ENCODE assay signal across 8 cellular contexts in genomic region chr16:29806641-29807425, GRCh38. TPM values are rescaled to one million over a fixed set of nuclear protein-coding genes. Genes with fewer than 3 reads are reported as not detected.
DNase-seq lines count a peak whose midpoint lies in the region; ATAC-seq, FAIRE-seq and TF ChIP-seq lines count a peak whose summit lies in the region.
"Had no signal": no experiment of that assay in that cellular context is flagged by ENCODE, and none has a peak within 500 bp of the region (broad histone marks: within the 10 kb centered on the region; RNA-seq: fewer than 3 reads in every experiment).

No MANE protein-coding gene starts in this region.

- TF ChIP-seq EP300 in HepG2 (IDR thresholded peaks at IDR 0.05; ENCODE audit: low read depth in 2 of 2, low read length in 2 of 2) (no peak), HepG2 (CRISPR knock-in tag; IDR thresholded peaks at IDR 0.05; ENCODE audit: borderline replicate concordance) (peak; percentile 20; the same call in 1 of the 2 replicates)

- peak overlapping the region; percentile 71 for H3K4me3 ChIP-seq in GM12865 (ENCODE audit: low read depth, low read length)
- peak overlapping the region; percentile 97 for H3K4me3 ChIP-seq in Loucy (ENCODE audit: low read length, poor library complexity, severe bottlenecking)
- peak overlapping the region; percentile 63 to 84 (median 83) for H3K4me3 ChIP-seq in breast epithelium
- H3K4me3 ChIP-seq in HepG2 (replicated peaks in 1 of 3; ENCODE audit: insufficient read depth in 1 of 3, low read depth in 2 of 3, low read length in 3 of 3) = peak overlapping the region; percentile 68 to 85 (median 77)

- intact Hi-C loops in breast epithelium (cut with DNase I; ENCODE audit: low total_unique reads) = loop anchor here (10.0 kb wide), 1 partner anchor 58 kb away; the partner anchor contains the start of gene CDIPT
- intact Hi-C loops in HepG2 (cut with micrococcal nuclease; ENCODE audit: unreplicated experiment) = no loop called here

- peak overlapping the region; percentile 89 to 99 for H3K27ac ChIP-seq in breast epithelium
- H3K27ac ChIP-seq in HepG2 (ENCODE audit: extremely low read length, insufficient read depth, low read length) = peak overlapping the region; percentile 90

- H3K79me2 ChIP-seq in Loucy (ENCODE audit: insufficient read depth, low read length) = peaks cover 49% of the 10 kb centered on the region
- H3K79me2 ChIP-seq in HepG2 (ENCODE audit: insufficient read depth, low read length) = peaks cover 22% of the 10 kb centered on the region

- H3K4me1 ChIP-seq in Loucy (ENCODE audit: insufficient read depth, low read length, poor library complexity, severe bottlenecking) (peaks cover 37% of the 10 kb centered on the region), breast epithelium (peaks cover 8 to 31% of the 10 kb centered on the region in 2 donors), HepG2 (ENCODE audit: insufficient read depth, low read length) (peaks cover 60% of the 10 kb centered on the region)

- H3K4me2 ChIP-seq in Loucy (ENCODE audit: low read depth, low read length, poor library complexity, severe bottlenecking) (peak overlapping the region; percentile 97), HepG2 (ENCODE audit: low read depth, low read length) (peak overlapping the region; percentile 88)

- no peaks in the 10 kb centered on the region for H3K9me3 ChIP-seq in Loucy (ENCODE audit: insufficient read depth, low read depth, low read length)
- H3K9me3 ChIP-seq in breast epithelium = no peaks in the 10 kb centered on the region
- H3K9me3 ChIP-seq in HepG2 (ENCODE audit: low read length) = no peaks in the 10 kb centered on the region

- TF ChIP-seq CTCF in GM12865 (IDR thresholded peaks at IDR 0.05; ENCODE audit: insufficient read depth, low read depth, low read length, missing control alignments) (no peak), Loucy (conservative IDR thresholded peaks at IDR 0.05; ENCODE audit: low read length) (no peak), breast epithelium (IDR thresholded peaks at IDR 0.05) (no peak), HepG2 (CRISPR knock-in tag; IDR thresholded peaks at IDR 0.05) (no peak)

- peaks cover 59% of the 10 kb centered on the region for H3K36me3 ChIP-seq in Loucy (ENCODE audit: insufficient read depth, low read length)
- no peaks in the 10 kb centered on the region for H3K36me3 ChIP-seq in breast epithelium
- H3K36me3 ChIP-seq in HepG2 (replicated peaks in 1 of 2; ENCODE audit: control insufficient read depth in 1 of 2, insufficient read depth in 2 of 2, low read length in 2 of 2) = peaks cover 10 to 46% of the 10 kb centered on the region in 2 experiments

- TF ChIP-seq RAD21 in HepG2 (CRISPR knock-in tag; IDR thresholded peaks at IDR 0.05) = peak; percentile 56

- H2AFZ ChIP-seq in Loucy (ENCODE audit: low read length) = no peak overlapping the region
- H2AFZ ChIP-seq in HepG2 (ENCODE audit: low read length) = no peak overlapping the region

- POLR2A ChIA-PET in HepG2 (lab: Yijun Ruan, JAX) = interaction anchor here (0.6 to 3.7 kb wide), 27 partner anchors 10 to 259 kb away, joined by 3 to 80 read pairs (median 4); partner anchors contain the start of genes ALDOA, ASPHD1, CDIPT and KIF22

- in situ Hi-C loops in HepG2 (cut with HindIII; ENCODE audit: extremely low pct_ligation_motif_present, low pct_unique_long_range_greater_than_20kb) = loop anchor here (25.0 kb wide), 1 partner anchor 855 kb away; the partner anchor contains the start of genes FBRS and PRR14

- no peaks in the 10 kb centered on the region for H3K27me3 ChIP-seq in Loucy (ENCODE audit: insufficient read depth, low read length, poor library complexity, severe bottlenecking)
- H3K27me3 ChIP-seq in breast epithelium = no peaks in the 10 kb centered on the region
- no peaks in the 10 kb centered on the region for H3K27me3 ChIP-seq in HepG2 (ENCODE audit: control insufficient read depth in 1 of 2, insufficient read depth in 2 of 2, low read length in 2 of 2)

- H3K9ac ChIP-seq in Loucy (ENCODE audit: low read depth, low read length, poor library complexity, severe bottlenecking) (peak overlapping the region; percentile 89), HepG2 (ENCODE audit: insufficient read depth, low read depth, low read length) (peak overlapping the region; percentile 85)

- DNase-seq in GM12865 (ENCODE audit: low read depth) = peak; percentile 80
- peak; percentile 77 for DNase-seq in SW480 (ENCODE audit: low spot score)
- DNase-seq in breast epithelium (ENCODE audit: low spot score in 2 of 2) = no peak
- peak; percentile 76 for DNase-seq in HepG2 (ENCODE audit: low spot score)
- peak; percentile 78 for DNase-seq in stimulated activated naive CD8-positive, alpha-beta T cell treated with anti-CD3 and anti-CD28 coated beads, Interleukin-15, Interleukin-2, amounts not matched to agents 100 U/mL and 50 U/mL, for 24 hours

- no peak for ATAC-seq in HepG2
- ATAC-seq in stimulated activated naive CD8-positive, alpha-beta T cell treated with anti-CD3 and anti-CD28 coated beads, Interleukin-15, Interleukin-2, amounts not matched to agents 100 U/mL and 50 U/mL, for 24 hours = peak; percentile 5
- ATAC-seq in HG03521 (IDR thresholded peaks at IDR 0.05; ENCODE audit: unreplicated experiment) = no peak

- H3F3A ChIP-seq in Loucy (ENCODE audit: low read depth) = peaks cover 13% of the 10 kb centered on the region

- TF ChIP-seq POLR2A in breast epithelium (IDR thresholded peaks at IDR 0.05) (no peak), HepG2 (IDR thresholded peaks at IDR 0.05; ENCODE audit: insufficient read depth in 1 of 2, low read depth in 2 of 2, low read length in 2 of 2) (peak in 1 of 2 experiments; percentile 58; a peak in 1 of 4 replicates)

- no peak for FAIRE-seq in HepG2 (lab: Jason Lieb, UNC)
- FAIRE-seq: endometrium had no signal

- no peaks in the 10 kb centered on the region for H3K9me2 ChIP-seq in Loucy (replicated peaks; ENCODE audit: low read depth, low read length)

- BruUV-seq in HepG2 (replicated peaks; lab: Mats Ljungman, UMichigan) = no TSS peak

- H4K20me1 ChIP-seq in Loucy (ENCODE audit: insufficient read depth, low read length, poor library complexity, severe bottlenecking) (peaks cover 35% of the 10 kb centered on the region), HepG2 (ENCODE audit: insufficient read depth, low read length) (peaks cover 23% of the 10 kb centered on the region; the same call in 1 of the 2 replicates)

- WGBS in HepG2 (ENCODE audit: low lambda C conversion rate) = under 1% methylated on average over 44 of the region's 99 CpGs

- CTCF ChIA-PET in HepG2 (lab: Yijun Ruan, JAX; ENCODE audit: low intra/inter-chr PET ratio, low total read pairs) = interaction anchor here (1.8 kb wide), 1 partner anchor 42 kb away, joined by 5 read pairs; no protein-coding TSS in a partner anchor

RNA-seq across cellular contexts. Expression of gene MAZ, which starts 0.5 kb away (rescaled TPM):
- total RNA-seq in breast epithelium (10 to 100 TPM; 49.3 to 61.9 (median 60.0) TPM), HepG2 (2016; rRNA removed; fragmentation: Illumina TruSeq; extraction: Trizol) (229 and 277 TPM in 2 replicates)
- total RNA-seq in HepG2 (2016; cell fraction: cytosol; rRNA removed; fragmentation: Illumina TruSeq; extraction: Trizol; ENCODE audit: low read depth) = 423 and 431 TPM in 2 replicates
- total RNA-seq in HepG2 (2016; cell fraction: insoluble cytoplasmic fraction; rRNA removed; fragmentation: Illumina TruSeq; extraction: Trizol) = 196 and 286 TPM in 2 replicates
- 825 and 837 TPM in 2 replicates for total RNA-seq in HepG2 (2016; cell fraction: membrane; rRNA removed; fragmentation: Illumina TruSeq; extraction: Trizol)
- total RNA-seq in HepG2 (2016; cell fraction: nucleus; rRNA removed; fragmentation: Illumina TruSeq; extraction: Trizol) = 134 and 167 TPM in 2 replicates
- polyA plus RNA-seq in HepG2 (2011; rRNA removed) = 203 and 255 TPM in 2 replicates
- polyA plus RNA-seq in HepG2 (2011; cell fraction: cytosol; rRNA removed) = 164 and 235 TPM in 2 replicates
- 242 and 334 TPM in 2 replicates for polyA plus RNA-seq in HepG2 (2011; cell fraction: nucleus; rRNA removed)
- 301 and 452 TPM in 2 replicates for polyA plus RNA-seq in HepG2 (2012)
- polyA plus RNA-seq in HepG2 (2016; cell fraction: cytosol; fragmentation: Illumina TruSeq; extraction: Trizol; ENCODE audit: low read depth) = 608 and 677 TPM in 2 replicates
- 287 and 420 TPM in 2 replicates for polyA plus RNA-seq in HepG2 (2016; cell fraction: insoluble cytoplasmic fraction; fragmentation: Illumina TruSeq; extraction: Trizol; ENCODE audit: low read depth)
- 1,001 and 1,210 TPM in 2 replicates for polyA plus RNA-seq in HepG2 (2016; cell fraction: membrane; fragmentation: Illumina TruSeq; extraction: Trizol; ENCODE audit: low read depth)
- polyA plus RNA-seq in HepG2 (2016; cell fraction: nucleus; fragmentation: Illumina TruSeq; extraction: Trizol; ENCODE audit: insufficient read depth, low read depth) = 330 and 379 TPM in 2 replicates
- 512 and 628 TPM in 2 replicates for polyA minus RNA-seq in HepG2 (2011; rRNA and poly(A)+ RNA removed; ENCODE audit: low replicate concordance)
- polyA minus RNA-seq in HepG2 (2011; cell fraction: cytosol; rRNA and poly(A)+ RNA removed) = 217 and 237 TPM in 2 replicates
- 59.9 and 60.5 TPM in 2 replicates for polyA minus RNA-seq in HepG2 (2011; cell fraction: nucleus; rRNA and poly(A)+ RNA removed)

RNA-seq across cellular contexts. Expression of gene PRRT2, which starts 5.2 kb away (rescaled TPM):
- total RNA-seq in breast epithelium (1 to 10 TPM; 2.9 to 3.9 (median 3.5) TPM), HepG2 (2016; rRNA removed; fragmentation: Illumina TruSeq; extraction: Trizol) (0.11 and 0.51 TPM in 2 replicates)
- total RNA-seq in HepG2 (2016; cell fraction: cytosol; rRNA removed; fragmentation: Illumina TruSeq; extraction: Trizol; ENCODE audit: low read depth) = not detected in 2 replicates
- 0.76 TPM in 1 of 2 replicates, not detected in the other for total RNA-seq in HepG2 (2016; cell fraction: insoluble cytoplasmic fraction; rRNA removed; fragmentation: Illumina TruSeq; extraction: Trizol)
- 0.28 TPM in 1 of 2 replicates, not detected in the other for total RNA-seq in HepG2 (2016; cell fraction: membrane; rRNA removed; fragmentation: Illumina TruSeq; extraction: Trizol)
- 1.1 and 1.4 TPM in 2 replicates for total RNA-seq in HepG2 (2016; cell fraction: nucleus; rRNA removed; fragmentation: Illumina TruSeq; extraction: Trizol)
- 1.1 and 1.8 TPM in 2 replicates for polyA plus RNA-seq in HepG2 (2011; rRNA removed)
- polyA plus RNA-seq in HepG2 (2011; cell fraction: cytosol; rRNA removed) = 0.31 and 0.38 TPM in 2 replicates
- polyA plus RNA-seq in HepG2 (2011; cell fraction: nucleus; rRNA removed) = 16.2 and 16.5 TPM in 2 replicates
- 1.6 and 1.7 TPM in 2 replicates for polyA plus RNA-seq in HepG2 (2012)
- polyA plus RNA-seq in HepG2 (2016; cell fraction: cytosol; fragmentation: Illumina TruSeq; extraction: Trizol; ENCODE audit: low read depth) = 0.08 TPM in 1 of 2 replicates, not detected in the other
- polyA plus RNA-seq in HepG2 (2016; cell fraction: insoluble cytoplasmic fraction; fragmentation: Illumina TruSeq; extraction: Trizol; ENCODE audit: low read depth) = 0.11 and 0.41 TPM in 2 replicates
- 0.07 and 0.15 TPM in 2 replicates for polyA plus RNA-seq in HepG2 (2016; cell fraction: membrane; fragmentation: Illumina TruSeq; extraction: Trizol; ENCODE audit: low read depth)
- polyA plus RNA-seq in HepG2 (2016; cell fraction: nucleus; fragmentation: Illumina TruSeq; extraction: Trizol; ENCODE audit: insufficient read depth, low read depth) = 3.5 and 3.7 TPM in 2 replicates
- polyA minus RNA-seq in HepG2 (2011; rRNA and poly(A)+ RNA removed; ENCODE audit: low replicate concordance) = 0.07 and 0.56 TPM in 2 replicates
- not detected in 2 replicates for polyA minus RNA-seq in HepG2 (2011; cell fraction: cytosol; rRNA and poly(A)+ RNA removed)
- 1.5 and 2.4 TPM in 2 replicates for polyA minus RNA-seq in HepG2 (2011; cell fraction: nucleus; rRNA and poly(A)+ RNA removed)

RNA-seq across cellular contexts. Expression of gene PAGR1, which starts 9.1 kb away (rescaled TPM):
- total RNA-seq in breast epithelium (10 to 100 TPM; 26.6 to 40.5 (median 29.8) TPM), HepG2 (2016; rRNA removed; fragmentation: Illumina TruSeq; extraction: Trizol) (66.4 and 74.5 TPM in 2 replicates)
- total RNA-seq in HepG2 (2016; cell fraction: cytosol; rRNA removed; fragmentation: Illumina TruSeq; extraction: Trizol; ENCODE audit: low read depth) = 27.0 and 29.8 TPM in 2 replicates
- total RNA-seq in HepG2 (2016; cell fraction: insoluble cytoplasmic fraction; rRNA removed; fragmentation: Illumina TruSeq; extraction: Trizol) = 66.8 and 70.4 TPM in 2 replicates
- total RNA-seq in HepG2 (2016; cell fraction: membrane; rRNA removed; fragmentation: Illumina TruSeq; extraction: Trizol) = 60.2 and 69.2 TPM in 2 replicates
- total RNA-seq in HepG2 (2016; cell fraction: nucleus; rRNA removed; fragmentation: Illumina TruSeq; extraction: Trizol) = 26.7 and 29.3 TPM in 2 replicates
- 9.8 and 9.9 TPM in 2 replicates for polyA plus RNA-seq in HepG2 (2011; rRNA removed)
- polyA plus RNA-seq in HepG2 (2011; cell fraction: cytosol; rRNA removed) = 8.4 and 11.4 TPM in 2 replicates
- 21.8 and 24.6 TPM in 2 replicates for polyA plus RNA-seq in HepG2 (2011; cell fraction: nucleus; rRNA removed)
- polyA plus RNA-seq in HepG2 (2012) = 18.6 and 19.8 TPM in 2 replicates
- 35.6 and 42.4 TPM in 2 replicates for polyA plus RNA-seq in HepG2 (2016; cell fraction: cytosol; fragmentation: Illumina TruSeq; extraction: Trizol; ENCODE audit: low read depth)
- polyA plus RNA-seq in HepG2 (2016; cell fraction: insoluble cytoplasmic fraction; fragmentation: Illumina TruSeq; extraction: Trizol; ENCODE audit: low read depth) = 77.4 and 82.7 TPM in 2 replicates
- polyA plus RNA-seq in HepG2 (2016; cell fraction: membrane; fragmentation: Illumina TruSeq; extraction: Trizol; ENCODE audit: low read depth) = 57.3 and 67.2 TPM in 2 replicates
- polyA plus RNA-seq in HepG2 (2016; cell fraction: nucleus; fragmentation: Illumina TruSeq; extraction: Trizol; ENCODE audit: insufficient read depth, low read depth) = 45.2 and 52.8 TPM in 2 replicates
- polyA minus RNA-seq in HepG2 (2011; rRNA and poly(A)+ RNA removed; ENCODE audit: low replicate concordance) = 5.5 and 6.5 TPM in 2 replicates
- polyA minus RNA-seq in HepG2 (2011; cell fraction: cytosol; rRNA and poly(A)+ RNA removed) = 4.8 and 9.2 TPM in 2 replicates
- 15.1 and 19.6 TPM in 2 replicates for polyA minus RNA-seq in HepG2 (2011; cell fraction: nucleus; rRNA and poly(A)+ RNA removed)

RNA-seq across cellular contexts. Expression of gene MVP, which starts 13.4 kb away (rescaled TPM):
- total RNA-seq in breast epithelium (100 to 1,000 TPM in 1 of 3 donors, 10 to 100 TPM in 2; 78.1 to 132 (median 99.7) TPM), HepG2 (2016; rRNA removed; fragmentation: Illumina TruSeq; extraction: Trizol) (22.0 and 22.9 TPM in 2 replicates)
- 3.2 and 3.6 TPM in 2 replicates for total RNA-seq in HepG2 (2016; cell fraction: cytosol; rRNA removed; fragmentation: Illumina TruSeq; extraction: Trizol; ENCODE audit: low read depth)
- 15.3 and 24.2 TPM in 2 replicates for total RNA-seq in HepG2 (2016; cell fraction: insoluble cytoplasmic fraction; rRNA removed; fragmentation: Illumina TruSeq; extraction: Trizol)
- 7.2 and 7.3 TPM in 2 replicates for total RNA-seq in HepG2 (2016; cell fraction: membrane; rRNA removed; fragmentation: Illumina TruSeq; extraction: Trizol)
- 15.6 and 17.1 TPM in 2 replicates for total RNA-seq in HepG2 (2016; cell fraction: nucleus; rRNA removed; fragmentation: Illumina TruSeq; extraction: Trizol)
- polyA plus RNA-seq in HepG2 (2011; rRNA removed) = 43.5 and 65.5 TPM in 2 replicates
- polyA plus RNA-seq in HepG2 (2011; cell fraction: cytosol; rRNA removed) = 24.9 and 28.2 TPM in 2 replicates
- 68.9 and 74.4 TPM in 2 replicates for polyA plus RNA-seq in HepG2 (2011; cell fraction: nucleus; rRNA removed)
- 36.4 and 37.1 TPM in 2 replicates for polyA plus RNA-seq in HepG2 (2012)
- 2.1 TPM in 2 replicates for polyA plus RNA-seq in HepG2 (2016; cell fraction: cytosol; fragmentation: Illumina TruSeq; extraction: Trizol; ENCODE audit: low read depth)
- polyA plus RNA-seq in HepG2 (2016; cell fraction: insoluble cytoplasmic fraction; fragmentation: Illumina TruSeq; extraction: Trizol; ENCODE audit: low read depth) = 14.5 and 16.2 TPM in 2 replicates
- polyA plus RNA-seq in HepG2 (2016; cell fraction: membrane; fragmentation: Illumina TruSeq; extraction: Trizol; ENCODE audit: low read depth) = 4.3 and 4.9 TPM in 2 replicates
- polyA plus RNA-seq in HepG2 (2016; cell fraction: nucleus; fragmentation: Illumina TruSeq; extraction: Trizol; ENCODE audit: insufficient read depth, low read depth) = 18.7 and 20.9 TPM in 2 replicates
- polyA minus RNA-seq in HepG2 (2011; rRNA and poly(A)+ RNA removed; ENCODE audit: low replicate concordance) = 233 and 295 TPM in 2 replicates
- polyA minus RNA-seq in HepG2 (2011; cell fraction: cytosol; rRNA and poly(A)+ RNA removed) = 33.9 and 42.5 TPM in 2 replicates
- polyA minus RNA-seq in HepG2 (2011; cell fraction: nucleus; rRNA and poly(A)+ RNA removed) = 41.5 and 62.7 TPM in 2 replicates

RNA-seq across cellular contexts. Expression of gene KIF22, which starts 16.3 kb away (rescaled TPM):
- total RNA-seq in breast epithelium (10 to 100 TPM; 16.3 to 50.2 (median 22.3) TPM), HepG2 (2016; rRNA removed; fragmentation: Illumina TruSeq; extraction: Trizol) (103 and 118 TPM in 2 replicates)
- 18.5 and 19.7 TPM in 2 replicates for total RNA-seq in HepG2 (2016; cell fraction: cytosol; rRNA removed; fragmentation: Illumina TruSeq; extraction: Trizol; ENCODE audit: low read depth)
- 91.9 and 121 TPM in 2 replicates for total RNA-seq in HepG2 (2016; cell fraction: insoluble cytoplasmic fraction; rRNA removed; fragmentation: Illumina TruSeq; extraction: Trizol)
- 25.3 and 25.9 TPM in 2 replicates for total RNA-seq in HepG2 (2016; cell fraction: membrane; rRNA removed; fragmentation: Illumina TruSeq; extraction: Trizol)
- total RNA-seq in HepG2 (2016; cell fraction: nucleus; rRNA removed; fragmentation: Illumina TruSeq; extraction: Trizol) = 125 and 140 TPM in 2 replicates
- polyA plus RNA-seq in HepG2 (2011; rRNA removed) = 68.4 and 95.8 TPM in 2 replicates
- 37.5 and 70.2 TPM in 2 replicates for polyA plus RNA-seq in HepG2 (2011; cell fraction: cytosol; rRNA removed)
- 159 and 266 TPM in 2 replicates for polyA plus RNA-seq in HepG2 (2011; cell fraction: nucleus; rRNA removed)
- 32.0 and 51.7 TPM in 2 replicates for polyA plus RNA-seq in HepG2 (2012)
- polyA plus RNA-seq in HepG2 (2016; cell fraction: cytosol; fragmentation: Illumina TruSeq; extraction: Trizol; ENCODE audit: low read depth) = 11.4 and 13.1 TPM in 2 replicates
- polyA plus RNA-seq in HepG2 (2016; cell fraction: insoluble cytoplasmic fraction; fragmentation: Illumina TruSeq; extraction: Trizol; ENCODE audit: low read depth) = 85.0 and 106 TPM in 2 replicates
- 15.8 and 19.2 TPM in 2 replicates for polyA plus RNA-seq in HepG2 (2016; cell fraction: membrane; fragmentation: Illumina TruSeq; extraction: Trizol; ENCODE audit: low read depth)
- 240 and 250 TPM in 2 replicates for polyA plus RNA-seq in HepG2 (2016; cell fraction: nucleus; fragmentation: Illumina TruSeq; extraction: Trizol; ENCODE audit: insufficient read depth, low read depth)
- polyA minus RNA-seq in HepG2 (2011; rRNA and poly(A)+ RNA removed; ENCODE audit: low replicate concordance) = 158 and 325 TPM in 2 replicates
- polyA minus RNA-seq in HepG2 (2011; cell fraction: cytosol; rRNA and poly(A)+ RNA removed) = 28.8 and 45.0 TPM in 2 replicates
- 109 and 117 TPM in 2 replicates for polyA minus RNA-seq in HepG2 (2011; cell fraction: nucleus; rRNA and poly(A)+ RNA removed)

Comparison
In these comparisons a context has a peak if more than half of its experiments do, and no peak if none do; other contexts are left out.
1. DNase-seq: peak in GM12865 (single experiment), SW480 (single experiment), HepG2 (single experiment) and stimulated activated naive CD8-positive, alpha-beta T cell treated with anti-CD3 and anti-CD28 coated beads, Interleukin-15, Interleukin-2, amounts not matched to agents 100 U/mL and 50 U/mL, for 24 hours (single experiment); none in breast epithelium (0 of 2).
2. Peak in every context shown above with its lines, with median percentiles within 50 percentile points of each other: H3K4me3 ChIP-seq.